1 cellular context compared by ENCODE assay signal in the genomic region with DNA sequence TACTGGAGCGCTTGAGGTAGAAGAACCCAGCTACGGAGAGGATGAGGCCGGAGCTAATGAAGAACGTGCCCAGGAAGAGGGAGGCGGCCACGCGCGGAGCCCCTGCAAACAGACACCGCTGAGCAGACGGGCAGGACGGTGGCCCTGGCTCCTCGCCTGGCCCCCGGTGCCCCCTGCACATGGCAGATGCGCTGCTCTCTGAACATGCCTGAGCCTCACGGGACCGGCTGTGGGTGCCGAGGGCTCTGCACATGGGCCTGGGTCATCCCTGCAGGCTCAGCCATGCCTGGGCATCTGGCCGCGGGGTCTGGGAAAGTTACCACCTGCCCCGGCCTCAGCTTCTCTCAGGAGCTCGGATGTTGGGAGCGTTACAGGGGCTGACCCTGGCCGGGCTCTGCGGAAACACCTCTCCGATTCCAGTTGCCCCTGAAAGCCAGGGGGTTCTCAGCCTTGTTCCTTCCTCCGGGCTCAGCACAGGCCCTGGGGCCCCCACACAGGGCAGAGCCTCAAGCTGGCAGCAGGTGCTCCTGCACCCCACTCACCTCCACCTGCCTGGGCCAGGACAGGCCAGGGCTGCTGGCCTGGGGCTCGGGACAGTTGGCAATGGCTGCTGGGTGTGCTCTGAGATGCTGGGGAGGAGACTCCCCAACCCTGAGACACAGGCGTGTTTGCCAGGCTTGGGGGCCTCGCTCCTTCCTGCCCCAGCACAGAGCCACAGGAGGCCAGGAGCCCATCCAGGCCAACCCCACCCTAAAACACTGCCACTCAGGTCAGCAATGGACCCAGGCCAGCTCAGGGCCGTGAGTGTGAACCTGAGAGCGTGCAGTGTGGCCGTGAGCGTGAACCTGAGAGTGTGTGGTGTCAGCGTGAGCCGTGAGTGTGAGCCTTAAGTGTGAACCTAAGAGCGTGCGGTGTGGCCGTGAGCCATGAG.
TF ChIP-seq lines count a peak whose summit lies in the region.

No MANE protein-coding gene starts in this region.

TF ChIP-seq in WTC11, 78 proteins besides CTCF, POLR2A, EP300 and RAD21 (continued from another document):
- TF ChIP-seq USF1 (CRISPR knock-in tag; IDR thresholded peaks at IDR 0.05) (no peak), SOX15 (CRISPR knock-in tag; IDR thresholded peaks at IDR 0.05) (no peak), NFE2L1 (CRISPR knock-in tag; IDR thresholded peaks at IDR 0.05) (no peak), SMAD4 (CRISPR knock-in tag; IDR thresholded peaks at IDR 0.05) (no peak), MYBL2 (CRISPR knock-in tag; IDR thresholded peaks at IDR 0.05) (no peak)
- TF ChIP-seq, protein P1, sequence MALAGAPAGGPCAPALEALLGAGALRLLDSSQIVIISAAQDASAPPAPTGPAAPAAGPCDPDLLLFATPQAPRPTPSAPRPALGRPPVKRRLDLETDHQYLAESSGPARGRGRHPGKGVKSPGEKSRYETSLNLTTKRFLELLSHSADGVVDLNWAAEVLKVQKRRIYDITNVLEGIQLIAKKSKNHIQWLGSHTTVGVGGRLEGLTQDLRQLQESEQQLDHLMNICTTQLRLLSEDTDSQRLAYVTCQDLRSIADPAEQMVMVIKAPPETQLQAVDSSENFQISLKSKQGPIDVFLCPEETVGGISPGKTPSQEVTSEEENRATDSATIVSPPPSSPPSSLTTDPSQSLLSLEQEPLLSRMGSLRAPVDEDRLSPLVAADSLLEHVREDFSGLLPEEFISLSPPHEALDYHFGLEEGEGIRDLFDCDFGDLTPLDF (CRISPR knock-in tag; IDR thresholded peaks at IDR 0.05): no peak
TF ChIP-seq in WTC11: peak in this region for 0.
